In the genomic region with DNA sequence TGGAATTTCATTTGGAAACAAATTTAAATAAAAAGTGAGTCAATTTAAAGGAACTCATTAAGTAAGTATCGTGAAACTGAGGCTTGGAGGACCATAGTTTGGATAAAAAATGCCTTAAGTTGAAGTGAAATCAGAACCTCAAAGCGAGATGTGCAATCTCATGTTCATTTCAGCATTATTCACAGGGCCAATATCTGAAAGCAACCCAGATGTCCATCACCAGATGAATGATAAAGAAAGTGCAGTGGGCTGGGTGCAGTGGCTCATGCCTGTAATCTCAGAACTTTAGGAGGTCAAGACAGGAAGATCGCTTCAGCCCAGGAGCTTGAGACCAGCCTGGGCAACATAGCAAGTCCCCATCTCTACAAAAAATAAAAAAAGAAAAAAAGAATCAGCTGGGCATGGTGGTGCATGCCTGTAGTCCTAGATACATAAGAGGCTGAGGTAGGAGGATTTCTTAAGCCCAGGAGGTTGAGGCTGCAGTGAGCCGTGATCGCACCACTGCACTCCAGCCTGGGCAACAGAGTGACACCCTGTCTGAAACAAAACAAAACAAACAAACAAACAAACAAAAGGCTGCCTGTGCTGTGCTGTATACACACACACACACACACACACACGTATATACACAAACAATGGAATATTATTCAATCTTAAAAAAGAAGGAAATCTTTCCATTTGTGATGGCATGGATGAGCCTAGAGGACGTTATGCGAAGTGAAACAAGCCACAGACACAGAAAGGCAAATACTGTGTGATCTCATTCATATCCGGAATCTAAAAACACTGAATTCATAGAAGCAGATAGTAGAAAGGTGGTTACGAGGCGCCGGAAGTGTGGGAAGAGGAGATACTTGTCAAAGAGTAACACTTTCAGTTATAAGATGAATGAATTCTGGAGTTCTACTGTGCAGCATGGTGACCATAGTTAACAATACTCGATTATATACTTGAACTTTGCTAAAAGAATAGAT, we compare ENCODE assay signal across 9 cellular contexts.
A peak's percentile ranks its signal among the peaks of the same experiment; 100 is the strongest.
DNase-seq lines count a peak whose midpoint lies in the region; ATAC-seq lines count a peak whose summit lies in the region.
"Had no signal": no experiment of that assay in that cellular context is flagged by ENCODE, and none has a peak within 500 bp of the region (broad histone marks: within the 10 kb centered on the region; RNA-seq: fewer than 3 reads in every experiment).

No MANE protein-coding gene starts in this region.

- peak; percentile 70 for ATAC-seq in GM18861 (IDR thresholded peaks at IDR 0.05; ENCODE audit: unreplicated experiment)
- peak; percentile 84 for ATAC-seq in HG03064 (IDR thresholded peaks at IDR 0.05; ENCODE audit: low read depth, unreplicated experiment)

- DNase-seq in activated CD4-positive, alpha-beta T cell treated with anti-CD3 and anti-CD28 coated beads for 4 hours: peak; percentile 56 to 58
- peak; percentile 52 to 61 (median 59) for DNase-seq in stimulated activated CD4-positive, alpha-beta T cell treated with anti-CD3 and anti-CD28 coated beads, Interleukin-12 subunit alpha, Interleukin-12 subunit beta, amount 100 ng/mL, for 48 hours (ENCODE audit: low read depth in 2 of 3, low spot score in 1 of 3)
- no peak for DNase-seq in cerebellar nuclear complex (lab: John Stamatoyannopoulos, UW)
- no peak for DNase-seq in HPDE6-E6E7 (ENCODE audit: extremely low spot score)
- DNase-seq in NCI-H2227 treated with DMSO at 0.1 percent for 48 hours (lab: John Stamatoyannopoulos, UW): no peak
- no peak for DNase-seq in NCI-H82 treated with DMSO at 0.1 percent for 48 hours (lab: John Stamatoyannopoulos, UW; ENCODE audit: unreplicated experiment)
- DNase-seq: NCI-H2107 had no signal

Comparison
In these comparisons a context has a peak if more than half of its experiments do, and no peak if none do; other contexts are left out.
1. DNase-seq: peak in activated CD4-positive, alpha-beta T cell treated with anti-CD3 and anti-CD28 coated beads for 4 hours (2 of 2) and stimulated activated CD4-positive, alpha-beta T cell treated with anti-CD3 and anti-CD28 coated beads, Interleukin-12 subunit alpha, Interleukin-12 subunit beta, amount 100 ng/mL, for 48 hours (3 of 3); none in cerebellar nuclear complex (0 of 2), HPDE6-E6E7 (single experiment), NCI-H2227 treated with DMSO at 0.1 percent for 48 hours (single experiment) and NCI-H82 treated with DMSO at 0.1 percent for 48 hours (single experiment).